Comparison of ENCODE assay signal across 1 cellular context in the genomic region with DNA sequence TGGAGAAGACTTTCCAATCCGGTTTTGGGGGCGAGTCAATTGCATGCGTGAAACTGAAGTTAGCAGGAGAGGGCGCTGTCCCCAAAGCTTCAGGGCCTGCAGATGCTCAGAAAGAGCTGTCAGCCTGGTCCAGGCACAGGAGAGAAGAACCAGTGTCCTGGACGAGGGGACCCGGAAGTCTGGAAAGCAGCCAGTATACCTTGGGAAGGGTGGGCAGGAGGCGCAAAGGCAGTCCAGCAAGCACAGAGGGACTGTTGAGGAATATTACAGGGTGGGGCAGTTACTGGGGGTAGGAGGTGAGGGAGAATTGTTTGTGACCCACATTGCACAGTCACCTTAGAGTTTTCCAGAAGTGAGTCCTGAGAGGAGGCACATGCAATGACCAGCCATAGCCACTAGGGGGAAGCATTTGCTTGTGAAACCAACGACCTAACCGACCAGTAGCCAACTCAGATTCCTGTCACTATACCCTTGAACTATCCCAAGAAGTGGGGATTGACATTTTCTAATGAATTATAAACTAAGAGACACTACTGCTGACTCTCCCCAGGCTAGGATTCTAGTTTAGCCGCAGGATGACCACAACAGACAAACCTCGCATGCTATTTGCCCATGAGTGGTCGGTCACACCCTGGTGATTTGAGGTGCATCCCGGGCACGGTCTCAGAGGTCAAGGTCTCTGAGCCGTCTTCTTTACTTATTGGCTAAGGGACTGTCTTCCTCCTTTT.
TF ChIP-seq lines count a peak whose summit lies in the region.

No MANE protein-coding gene starts in this region.

TF ChIP-seq in HepG2, 621 proteins besides CTCF, POLR2A, EP300 and RAD21 (continued from another document):
- TF ChIP-seq ZSCAN31 (CRISPR knock-in tag; IDR thresholded peaks at IDR 0.05; ENCODE audit: low read depth) (peak; percentile 52; the same call in 1 of the 2 replicates), CEBPB (IDR thresholded peaks at IDR 0.05; ENCODE audit: borderline replicate concordance, low read depth, low read length) (0 out of 2 replicates have a peak, but pooled peaks have one; percentile 10), SIN3B (IDR thresholded peaks at IDR 0.05; ENCODE audit: low read length) (peak; percentile 28; the same call in 1 of the 2 replicates), ZNF782 (CRISPR knock-in tag; IDR thresholded peaks at IDR 0.05; ENCODE audit: borderline replicate concordance) (no peak), FOXA1 (IDR thresholded peaks at IDR 0.05) (no peak), FOXA1 (CRISPR knock-in tag; IDR thresholded peaks at IDR 0.05) (no peak), SYNCRIP (IDR thresholded peaks at IDR 0.05; ENCODE audit: insufficient read depth, low read depth, low read length) (no peak), FOXP1 (IDR thresholded peaks at IDR 0.05) (no peak), FOXP1 (CRISPR knock-in tag; IDR thresholded peaks at IDR 0.05) (no peak), AHR (CRISPR knock-in tag; IDR thresholded peaks at IDR 0.05) (no peak), ZFP36L2 (CRISPR knock-in tag; IDR thresholded peaks at IDR 0.05) (no peak), ZNF672 (CRISPR knock-in tag; IDR thresholded peaks at IDR 0.05) (no peak), THYN1 (CRISPR knock-in tag; IDR thresholded peaks at IDR 0.05; ENCODE audit: borderline replicate concordance, low read depth) (no peak), ATAD3A (CRISPR knock-in tag; IDR thresholded peaks at IDR 0.05) (no peak), GFI1 (CRISPR knock-in tag; IDR thresholded peaks at IDR 0.05; ENCODE audit: borderline replicate concordance) (no peak), ZNF510 (CRISPR knock-in tag; IDR thresholded peaks at IDR 0.05; ENCODE audit: low read depth) (no peak), HNF4A (CRISPR knock-in tag; IDR thresholded peaks at IDR 0.05) (no peak), ZNF644 (CRISPR knock-in tag; IDR thresholded peaks at IDR 0.05; ENCODE audit: low read depth) (no peak), ZNF841 (CRISPR knock-in tag; IDR thresholded peaks at IDR 0.05; ENCODE audit: borderline replicate concordance) (no peak), MXI1 (IDR thresholded peaks at IDR 0.05; ENCODE audit: borderline replicate concordance, low read depth, low read length) (no peak), FOXC1 (CRISPR knock-in tag; IDR thresholded peaks at IDR 0.05; ENCODE audit: borderline replicate concordance) (no peak), ZNF713 (CRISPR knock-in tag; IDR thresholded peaks at IDR 0.05) (no peak), GABPA (IDR thresholded peaks at IDR 0.05; ENCODE audit: low read depth, low read length) (no peak), GABPA (CRISPR knock-in tag; IDR thresholded peaks at IDR 0.05; ENCODE audit: low read depth) (no peak), XRCC5 (optimal IDR thresholded peaks at IDR 0.05; ENCODE audit: low read length) (peak; percentile 72), KLF12 (CRISPR knock-in tag; IDR thresholded peaks at IDR 0.05; ENCODE audit: borderline replicate concordance) (no peak), ZNF232 (CRISPR knock-in tag; IDR thresholded peaks at IDR 0.05; ENCODE audit: borderline replicate concordance) (no peak), ZNF709 (CRISPR knock-in tag; IDR thresholded peaks at IDR 0.05) (no peak), ZNF772 (CRISPR knock-in tag; IDR thresholded peaks at IDR 0.05) (no peak), ARID2 (CRISPR knock-in tag; IDR thresholded peaks at IDR 0.05; ENCODE audit: borderline replicate concordance) (0 out of 2 replicates have a peak, but pooled peaks have one; percentile 33), NFYB (CRISPR knock-in tag; IDR thresholded peaks at IDR 0.05) (no peak), NCOR1 (IDR thresholded peaks at IDR 0.05; ENCODE audit: borderline replicate concordance, low read length) (no peak), MEIS1 (CRISPR knock-in tag; IDR thresholded peaks at IDR 0.05; ENCODE audit: borderline replicate concordance) (no peak), ZMYM4 (CRISPR knock-in tag; IDR thresholded peaks at IDR 0.05) (peak; percentile 50; the same call in 1 of the 2 replicates), MAFK (conservative IDR thresholded peaks at IDR 0.05 in 1 of 2, IDR thresholded peaks at IDR 0.05 in 1 of 2; ENCODE audit: low read length in 2 of 2) (no peak)
- TF ChIP-seq, protein P1, sequence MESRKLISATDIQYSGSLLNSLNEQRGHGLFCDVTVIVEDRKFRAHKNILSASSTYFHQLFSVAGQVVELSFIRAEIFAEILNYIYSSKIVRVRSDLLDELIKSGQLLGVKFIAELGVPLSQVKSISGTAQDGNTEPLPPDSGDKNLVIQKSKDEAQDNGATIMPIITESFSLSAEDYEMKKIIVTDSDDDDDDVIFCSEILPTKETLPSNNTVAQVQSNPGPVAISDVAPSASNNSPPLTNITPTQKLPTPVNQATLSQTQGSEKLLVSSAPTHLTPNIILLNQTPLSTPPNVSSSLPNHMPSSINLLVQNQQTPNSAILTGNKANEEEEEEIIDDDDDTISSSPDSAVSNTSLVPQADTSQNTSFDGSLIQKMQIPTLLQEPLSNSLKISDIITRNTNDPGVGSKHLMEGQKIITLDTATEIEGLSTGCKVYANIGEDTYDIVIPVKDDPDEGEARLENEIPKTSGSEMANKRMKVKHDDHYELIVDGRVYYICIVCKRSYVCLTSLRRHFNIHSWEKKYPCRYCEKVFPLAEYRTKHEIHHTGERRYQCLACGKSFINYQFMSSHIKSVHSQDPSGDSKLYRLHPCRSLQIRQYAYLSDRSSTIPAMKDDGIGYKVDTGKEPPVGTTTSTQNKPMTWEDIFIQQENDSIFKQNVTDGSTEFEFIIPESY (CRISPR knock-in tag; IDR thresholded peaks at IDR 0.05), result no peak
- TF ChIP-seq, protein P2, sequence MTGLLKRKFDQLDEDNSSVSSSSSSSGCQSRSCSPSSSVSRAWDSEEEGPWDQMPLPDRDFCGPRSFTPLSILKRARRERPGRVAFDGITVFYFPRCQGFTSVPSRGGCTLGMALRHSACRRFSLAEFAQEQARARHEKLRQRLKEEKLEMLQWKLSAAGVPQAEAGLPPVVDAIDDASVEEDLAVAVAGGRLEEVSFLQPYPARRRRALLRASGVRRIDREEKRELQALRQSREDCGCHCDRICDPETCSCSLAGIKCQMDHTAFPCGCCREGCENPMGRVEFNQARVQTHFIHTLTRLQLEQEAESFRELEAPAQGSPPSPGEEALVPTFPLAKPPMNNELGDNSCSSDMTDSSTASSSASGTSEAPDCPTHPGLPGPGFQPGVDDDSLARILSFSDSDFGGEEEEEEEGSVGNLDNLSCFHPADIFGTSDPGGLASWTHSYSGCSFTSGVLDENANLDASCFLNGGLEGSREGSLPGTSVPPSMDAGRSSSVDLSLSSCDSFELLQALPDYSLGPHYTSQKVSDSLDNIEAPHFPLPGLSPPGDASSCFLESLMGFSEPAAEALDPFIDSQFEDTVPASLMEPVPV (CRISPR knock-in tag; IDR thresholded peaks at IDR 0.05), result no peak
- TF ChIP-seq, protein P3, sequence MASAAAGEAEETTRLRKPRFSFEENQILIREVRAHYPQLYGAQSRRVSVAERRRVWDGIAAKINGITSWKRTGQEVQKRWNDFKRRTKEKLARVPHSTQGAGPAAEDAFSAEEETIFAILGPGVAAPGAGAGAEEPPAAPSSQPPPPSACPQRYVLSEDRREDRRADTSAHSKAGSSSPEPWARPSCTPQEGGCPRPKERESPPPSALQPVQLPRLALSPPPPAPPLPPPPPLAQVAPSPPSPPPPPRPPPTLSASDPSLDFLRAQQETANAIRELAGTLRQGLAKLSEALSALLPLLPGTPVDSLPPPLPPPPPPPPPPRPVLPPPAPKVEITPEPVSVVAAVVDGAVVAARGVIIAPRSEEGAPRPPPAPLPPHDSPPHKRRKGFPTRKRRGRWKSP (CRISPR knock-in tag; IDR thresholded peaks at IDR 0.05), result no peak
- TF ChIP-seq, protein P4, sequence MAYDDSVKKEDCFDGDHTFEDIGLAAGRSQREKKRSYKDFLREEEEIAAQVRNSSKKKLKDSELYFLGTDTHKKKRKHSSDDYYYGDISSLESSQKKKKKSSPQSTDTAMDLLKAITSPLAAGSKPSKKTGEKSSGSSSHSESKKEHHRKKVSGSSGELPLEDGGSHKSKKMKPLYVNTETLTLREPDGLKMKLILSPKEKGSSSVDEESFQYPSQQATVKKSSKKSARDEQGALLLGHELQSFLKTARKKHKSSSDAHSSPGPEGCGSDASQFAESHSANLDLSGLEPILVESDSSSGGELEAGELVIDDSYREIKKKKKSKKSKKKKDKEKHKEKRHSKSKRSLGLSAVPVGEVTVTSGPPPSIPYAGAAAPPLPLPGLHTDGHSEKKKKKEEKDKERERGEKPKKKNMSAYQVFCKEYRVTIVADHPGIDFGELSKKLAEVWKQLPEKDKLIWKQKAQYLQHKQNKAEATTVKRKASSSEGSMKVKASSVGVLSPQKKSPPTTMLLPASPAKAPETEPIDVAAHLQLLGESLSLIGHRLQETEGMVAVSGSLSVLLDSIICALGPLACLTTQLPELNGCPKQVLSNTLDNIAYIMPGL (CRISPR knock-in tag; IDR thresholded peaks at IDR 0.05; ENCODE audit: borderline replicate concordance in 1 of 2, low read depth in 1 of 2), result peak; percentile 54 to 61; a peak in 2 of 4 replicates
- TF ChIP-seq, protein P5, sequence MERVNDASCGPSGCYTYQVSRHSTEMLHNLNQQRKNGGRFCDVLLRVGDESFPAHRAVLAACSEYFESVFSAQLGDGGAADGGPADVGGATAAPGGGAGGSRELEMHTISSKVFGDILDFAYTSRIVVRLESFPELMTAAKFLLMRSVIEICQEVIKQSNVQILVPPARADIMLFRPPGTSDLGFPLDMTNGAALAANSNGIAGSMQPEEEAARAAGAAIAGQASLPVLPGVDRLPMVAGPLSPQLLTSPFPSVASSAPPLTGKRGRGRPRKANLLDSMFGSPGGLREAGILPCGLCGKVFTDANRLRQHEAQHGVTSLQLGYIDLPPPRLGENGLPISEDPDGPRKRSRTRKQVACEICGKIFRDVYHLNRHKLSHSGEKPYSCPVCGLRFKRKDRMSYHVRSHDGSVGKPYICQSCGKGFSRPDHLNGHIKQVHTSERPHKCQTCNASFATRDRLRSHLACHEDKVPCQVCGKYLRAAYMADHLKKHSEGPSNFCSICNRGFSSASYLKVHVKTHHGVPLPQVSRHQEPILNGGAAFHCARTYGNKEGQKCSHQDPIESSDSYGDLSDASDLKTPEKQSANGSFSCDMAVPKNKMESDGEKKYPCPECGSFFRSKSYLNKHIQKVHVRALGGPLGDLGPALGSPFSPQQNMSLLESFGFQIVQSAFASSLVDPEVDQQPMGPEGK (CRISPR knock-in tag; IDR thresholded peaks at IDR 0.05), result 0 out of 2 replicates have a peak, but pooled peaks have one; percentile 34
- TF ChIP-seq, protein P6, sequence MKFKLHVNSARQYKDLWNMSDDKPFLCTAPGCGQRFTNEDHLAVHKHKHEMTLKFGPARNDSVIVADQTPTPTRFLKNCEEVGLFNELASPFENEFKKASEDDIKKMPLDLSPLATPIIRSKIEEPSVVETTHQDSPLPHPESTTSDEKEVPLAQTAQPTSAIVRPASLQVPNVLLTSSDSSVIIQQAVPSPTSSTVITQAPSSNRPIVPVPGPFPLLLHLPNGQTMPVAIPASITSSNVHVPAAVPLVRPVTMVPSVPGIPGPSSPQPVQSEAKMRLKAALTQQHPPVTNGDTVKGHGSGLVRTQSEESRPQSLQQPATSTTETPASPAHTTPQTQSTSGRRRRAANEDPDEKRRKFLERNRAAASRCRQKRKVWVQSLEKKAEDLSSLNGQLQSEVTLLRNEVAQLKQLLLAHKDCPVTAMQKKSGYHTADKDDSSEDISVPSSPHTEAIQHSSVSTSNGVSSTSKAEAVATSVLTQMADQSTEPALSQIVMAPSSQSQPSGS (CRISPR knock-in tag; IDR thresholded peaks at IDR 0.05), result 0 out of 2 replicates have a peak, but pooled peaks have one; percentile 10
- TF ChIP-seq, protein P7, sequence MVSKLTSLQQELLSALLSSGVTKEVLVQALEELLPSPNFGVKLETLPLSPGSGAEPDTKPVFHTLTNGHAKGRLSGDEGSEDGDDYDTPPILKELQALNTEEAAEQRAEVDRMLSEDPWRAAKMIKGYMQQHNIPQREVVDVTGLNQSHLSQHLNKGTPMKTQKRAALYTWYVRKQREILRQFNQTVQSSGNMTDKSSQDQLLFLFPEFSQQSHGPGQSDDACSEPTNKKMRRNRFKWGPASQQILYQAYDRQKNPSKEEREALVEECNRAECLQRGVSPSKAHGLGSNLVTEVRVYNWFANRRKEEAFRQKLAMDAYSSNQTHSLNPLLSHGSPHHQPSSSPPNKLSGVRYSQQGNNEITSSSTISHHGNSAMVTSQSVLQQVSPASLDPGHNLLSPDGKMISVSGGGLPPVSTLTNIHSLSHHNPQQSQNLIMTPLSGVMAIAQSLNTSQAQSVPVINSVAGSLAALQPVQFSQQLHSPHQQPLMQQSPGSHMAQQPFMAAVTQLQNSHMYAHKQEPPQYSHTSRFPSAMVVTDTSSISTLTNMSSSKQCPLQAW (CRISPR knock-in tag; IDR thresholded peaks at IDR 0.05), result 0 out of 2 replicates have a peak, but pooled peaks have one; percentile 42
- TF ChIP-seq, protein P8, sequence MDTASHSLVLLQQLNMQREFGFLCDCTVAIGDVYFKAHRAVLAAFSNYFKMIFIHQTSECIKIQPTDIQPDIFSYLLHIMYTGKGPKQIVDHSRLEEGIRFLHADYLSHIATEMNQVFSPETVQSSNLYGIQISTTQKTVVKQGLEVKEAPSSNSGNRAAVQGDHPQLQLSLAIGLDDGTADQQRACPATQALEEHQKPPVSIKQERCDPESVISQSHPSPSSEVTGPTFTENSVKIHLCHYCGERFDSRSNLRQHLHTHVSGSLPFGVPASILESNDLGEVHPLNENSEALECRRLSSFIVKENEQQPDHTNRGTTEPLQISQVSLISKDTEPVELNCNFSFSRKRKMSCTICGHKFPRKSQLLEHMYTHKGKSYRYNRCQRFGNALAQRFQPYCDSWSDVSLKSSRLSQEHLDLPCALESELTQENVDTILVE (CRISPR knock-in tag; IDR thresholded peaks at IDR 0.05), result 0 out of 2 replicates have a peak, but pooled peaks have one; percentile 21
- TF ChIP-seq, protein P9, sequence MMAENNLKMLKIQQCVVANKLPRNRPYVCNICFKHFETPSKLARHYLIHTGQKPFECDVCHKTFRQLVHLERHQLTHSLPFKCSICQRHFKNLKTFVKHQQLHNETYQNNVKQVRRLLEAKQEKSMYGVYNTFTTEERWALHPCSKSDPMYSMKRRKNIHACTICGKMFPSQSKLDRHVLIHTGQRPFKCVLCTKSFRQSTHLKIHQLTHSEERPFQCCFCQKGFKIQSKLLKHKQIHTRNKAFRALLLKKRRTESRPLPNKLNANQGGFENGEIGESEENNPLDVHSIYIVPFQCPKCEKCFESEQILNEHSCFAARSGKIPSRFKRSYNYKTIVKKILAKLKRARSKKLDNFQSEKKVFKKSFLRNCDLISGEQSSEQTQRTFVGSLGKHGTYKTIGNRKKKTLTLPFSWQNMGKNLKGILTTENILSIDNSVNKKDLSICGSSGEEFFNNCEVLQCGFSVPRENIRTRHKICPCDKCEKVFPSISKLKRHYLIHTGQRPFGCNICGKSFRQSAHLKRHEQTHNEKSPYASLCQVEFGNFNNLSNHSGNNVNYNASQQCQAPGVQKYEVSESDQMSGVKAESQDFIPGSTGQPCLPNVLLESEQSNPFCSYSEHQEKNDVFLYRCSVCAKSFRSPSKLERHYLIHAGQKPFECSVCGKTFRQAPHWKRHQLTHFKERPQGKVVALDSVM (CRISPR knock-in tag; IDR thresholded peaks at IDR 0.05), result no peak
- TF ChIP-seq, protein P10, sequence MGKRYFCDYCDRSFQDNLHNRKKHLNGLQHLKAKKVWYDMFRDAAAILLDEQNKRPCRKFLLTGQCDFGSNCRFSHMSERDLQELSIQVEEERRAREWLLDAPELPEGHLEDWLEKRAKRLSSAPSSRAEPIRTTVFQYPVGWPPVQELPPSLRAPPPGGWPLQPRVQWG (CRISPR knock-in tag; IDR thresholded peaks at IDR 0.05; ENCODE audit: borderline replicate concordance, low read depth), result no peak
